In the genomic region with DNA sequence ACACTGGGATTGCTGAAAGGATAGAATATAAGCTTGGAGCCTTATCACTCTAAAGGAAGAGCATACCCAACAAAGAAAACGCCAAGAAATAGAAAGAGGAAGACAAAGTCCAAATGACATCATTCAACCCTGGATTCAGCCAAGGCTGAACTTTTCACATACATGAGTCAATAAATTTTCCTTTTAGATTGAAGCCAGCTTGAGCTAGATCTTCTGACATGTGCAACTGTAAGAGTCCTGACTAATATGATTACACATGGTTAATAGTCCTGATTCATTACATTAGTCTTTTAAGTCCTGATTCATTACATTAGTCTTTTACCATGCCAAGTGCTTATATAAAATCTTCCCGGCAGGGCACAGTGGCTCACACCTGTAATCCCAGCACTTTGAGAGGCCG, we compare ENCODE assay signal across 14 cellular contexts. TPM values are rescaled to one million over a fixed set of nuclear protein-coding genes. Genes with fewer than 3 reads are reported as not detected.
A peak's percentile ranks its signal among the peaks of the same experiment; 100 is the strongest.
DNase-seq lines count a peak whose midpoint lies in the region; ATAC-seq and TF ChIP-seq lines count a peak whose summit lies in the region.
"Had no signal": no experiment of that assay in that cellular context is flagged by ENCODE, and none has a peak within 500 bp of the region (broad histone marks: within the 10 kb centered on the region; RNA-seq: fewer than 3 reads in every experiment).

No MANE protein-coding gene starts in this region.

- no peak for TF ChIP-seq POLR2A in tibial nerve (IDR thresholded peaks at IDR 0.05)

- H3K27ac Mint-ChIP-seq in naive thymus-derived CD8-positive, alpha-beta T cell = no peak overlapping the region
- H3K27ac Mint-ChIP-seq: nephron, T-cell had no signal

- H3K27ac ChIP-seq in tibial nerve = no peak overlapping the region
- H3K27ac ChIP-seq: suprapubic skin had no signal

- ATAC-seq in naive thymus-derived CD8-positive, alpha-beta T cell = no peak
- ATAC-seq: T-cell had no signal

- no peak for TF ChIP-seq CTCF in tibial nerve (IDR thresholded peaks at IDR 0.05)

- H3K4me1 Mint-ChIP-seq in naive thymus-derived CD8-positive, alpha-beta T cell = peaks cover 0 to 6% (median 6%) of the 10 kb centered on the region in 4 donors
- H3K4me1 Mint-ChIP-seq: nephron had no signal

- no peaks in the 10 kb centered on the region for H3K9me3 Mint-ChIP-seq in naive thymus-derived CD8-positive, alpha-beta T cell
- H3K9me3 Mint-ChIP-seq: T-cell had no signal

- H3K27me3 Mint-ChIP-seq in naive thymus-derived CD8-positive, alpha-beta T cell = no peaks in the 10 kb centered on the region

- POLR2A ChIA-PET in naive thymus-derived CD8-positive, alpha-beta T cell (lab: Charles Lee) = no interaction called here

- peaks cover 0 to 11% (median 0%) of the 10 kb centered on the region in 4 donors for H3K4me1 ChIP-seq in tibial nerve

- no peak for TF ChIP-seq EP300 in tibial nerve (IDR thresholded peaks at IDR 0.05)

- H3K9me3 ChIP-seq in tibial nerve = no peaks in the 10 kb centered on the region
- H3K9me3 ChIP-seq: suprapubic skin had no signal

- no peaks in the 10 kb centered on the region for H3K36me3 ChIP-seq in tibial nerve
- H3K36me3 ChIP-seq: suprapubic skin had no signal

- no peak overlapping the region for H3K4me3 Mint-ChIP-seq in naive thymus-derived CD8-positive, alpha-beta T cell
- H3K4me3 Mint-ChIP-seq: nephron, T-cell had no signal

- DNase-seq in GM04503 (ENCODE audit: low read depth) (peak; percentile 32), NOMO-1 treated with DMSO at 0.1 percent for 48 hours (lab: John Stamatoyannopoulos, UW; ENCODE audit: unreplicated experiment) (peak; percentile 58), dermis blood vessel endothelial cell (peak; percentile 44), non-pigmented ciliary epithelial cell (ENCODE audit: low read depth) (peak; percentile 69), GM19240 (ENCODE audit: insufficient read length, low spot score) (no peak), tibial nerve (ENCODE audit: low spot score in 2 of 2) (no peak), NCI-H1436 (lab: John Stamatoyannopoulos, UW) (no peak)
- no peak for DNase-seq in naive thymus-derived CD8-positive, alpha-beta T cell
- DNase-seq: GF-D8, KG1, NCI-H446 treated with DMSO at 0.1 percent for 48 hours, T-cell had no signal

- H3K36me3 Mint-ChIP-seq in naive thymus-derived CD8-positive, alpha-beta T cell = no peaks in the 10 kb centered on the region

- H3K4me3 ChIP-seq in tibial nerve = no peak overlapping the region
- H3K4me3 ChIP-seq: suprapubic skin had no signal

- WGBS in tibial nerve, 2 donors = 77 to 80% methylated on average over 3 of the region's 3 CpGs

- H3K27me3 ChIP-seq in tibial nerve = no peaks in the 10 kb centered on the region
- H3K27me3 ChIP-seq: suprapubic skin had no signal

RNA-seq across cellular contexts. Expression of a gene that starts 13.6 kb away (rescaled TPM):
- total RNA-seq in dermis blood vessel endothelial cell = 29.3 and 35.6 TPM in 2 replicates
- 10 to 100 TPM; 46.0 to 51.0 TPM for total RNA-seq in naive thymus-derived CD8-positive, alpha-beta T cell
- polyA plus RNA-seq in naive thymus-derived CD8-positive, alpha-beta T cell = 10 to 100 TPM; 24.2 to 37.0 (median 31.0) TPM
- 10 to 100 TPM; 48.0 to 88.1 (median 51.9) TPM for total RNA-seq in tibial nerve

RNA-seq across cellular contexts. Expression of a gene that starts 49.6 kb away (rescaled TPM):
- total RNA-seq in dermis blood vessel endothelial cell (43.2 and 50.0 TPM in 2 replicates), tibial nerve (100 to 1,000 TPM in 1 of 4 donors, 10 to 100 TPM in 3; 66.6 to 101 (median 87.4) TPM)
- 10 to 100 TPM; 65.8 to 70.6 TPM for total RNA-seq in naive thymus-derived CD8-positive, alpha-beta T cell
- 10 to 100 TPM; 19.6 to 24.5 (median 23.7) TPM for polyA plus RNA-seq in naive thymus-derived CD8-positive, alpha-beta T cell

Comparison
In these comparisons a context has a peak if more than half of its experiments do, and no peak if none do; other contexts are left out.
1. DNase-seq: peak in GM04503 (single experiment), NOMO-1 treated with DMSO at 0.1 percent for 48 hours (single experiment), dermis blood vessel endothelial cell (single experiment) and non-pigmented ciliary epithelial cell (single experiment); none in GM19240 (single experiment), naive thymus-derived CD8-positive, alpha-beta T cell (0 of 10), tibial nerve (0 of 2) and NCI-H1436 (single experiment).